ENCODE assay signal across 26 cellular contexts in the genomic region with DNA sequence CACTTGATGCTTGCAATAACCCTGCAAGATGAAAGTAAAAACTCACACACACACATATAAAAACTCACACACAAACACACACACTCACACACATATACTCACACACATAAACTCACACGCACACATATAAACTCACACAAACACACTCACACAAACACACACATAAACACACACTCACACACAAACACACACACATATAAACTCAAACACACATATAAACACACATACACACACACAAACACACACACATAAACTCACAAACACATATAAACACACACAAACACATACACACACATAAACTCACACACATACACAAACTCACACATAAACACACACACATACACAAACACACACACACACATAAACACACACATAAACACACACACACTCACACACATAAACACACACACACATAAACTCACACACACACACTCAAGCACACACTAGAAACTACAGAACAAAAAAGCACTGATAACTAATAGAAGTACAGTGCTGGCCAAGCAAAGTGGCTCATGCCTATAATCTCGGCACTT.
"Had no signal": no experiment of that assay in that cellular context is flagged by ENCODE, and none has a peak within 500 bp of the region (broad histone marks: within the 10 kb centered on the region; RNA-seq: fewer than 3 reads in every experiment).

No MANE protein-coding gene starts in this region.

- H3K4me3 ChIP-seq: left lung, lower lobe of right lung, pancreas, prostate gland, sigmoid colon, tibial nerve, vagina had no signal

- H3K4me1 ChIP-seq: left lung, lower lobe of right lung, pancreas, prostate gland, sigmoid colon, tibial nerve, vagina had no signal

- H3K27ac ChIP-seq: left lung, lower lobe of right lung, pancreas, prostate gland, sigmoid colon, tibial nerve, vagina had no signal

- DNase-seq: hippocampal formation; kidney glomerular epithelial cell; left cardiac atrium; left lung; lower lobe of right lung; mammary epithelial cell; mesenchymal stem cell; naive thymus-derived CD8-positive, alpha-beta T cell; nucleus accumbens; pancreas; posterior cingulate gyrus; retina; right cardiac atrium; sigmoid colon; small intestine; stimulated activated CD4-positive, alpha-beta T cell treated with anti-CD3 and anti-CD28 coated beads, Interleukin-1b, Interleukin-23, amount 100 ng/mL, for 48 hours; stimulated activated CD4-positive, alpha-beta T cell treated with anti-CD3 and anti-CD28 coated beads, Interleukin-2, amount 100 ng/mL, for 48 hours; stimulated activated CD4-positive, alpha-beta T cell treated with anti-CD3 and anti-CD28 coated beads, Interleukin-4, amount 100 ng/mL, for 4 hours; stimulated activated CD8-positive, alpha-beta memory T cell treated with anti-CD3 and anti-CD28 coated beads, Interleukin-4, amount 100 ng/mL, for 48 hours; stimulated activated naive CD4-positive, alpha-beta T cell treated with Interleukin-2 at 50 U/mL for 16 hours; stimulated activated naive CD8-positive, alpha-beta T cell treated with anti-CD3 and anti-CD28 coated beads, Interleukin-15, amount 100 ng/mL, for 72 hours; substantia nigra had no signal

- H3K36me3 ChIP-seq: left lung, lower lobe of right lung, pancreas, prostate gland, sigmoid colon, tibial nerve, vagina had no signal

- H3K9me3 ChIP-seq: left lung, lower lobe of right lung, pancreas, prostate gland, sigmoid colon, tibial nerve, vagina had no signal

- H3K27me3 ChIP-seq: left lung, pancreas, sigmoid colon, tibial nerve, vagina had no signal

- FAIRE-seq: keratinocyte, pancreas, small intestine had no signal
